2 cellular contexts compared by ENCODE assay signal in the genomic region with DNA sequence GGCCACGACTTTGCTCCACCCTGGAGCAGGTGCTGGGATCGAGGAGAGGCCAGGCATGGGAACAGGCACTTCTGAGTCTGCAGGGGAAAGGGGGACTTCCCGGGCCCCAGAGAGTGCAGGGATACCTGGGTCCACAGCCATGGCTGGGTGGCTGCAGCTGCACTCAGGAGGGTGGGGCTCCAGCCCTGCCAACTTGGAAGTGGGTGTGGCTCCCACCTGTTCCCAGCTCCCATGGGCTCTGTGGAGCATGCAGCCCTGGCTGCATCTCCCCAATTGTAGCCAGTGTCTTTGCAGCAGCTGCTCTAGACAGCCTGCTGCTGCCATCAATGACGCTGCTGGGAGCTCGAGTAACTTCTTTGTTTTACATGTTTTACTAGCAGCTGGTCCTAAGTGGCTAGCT.
TF ChIP-seq lines count a peak whose summit lies in the region.

No MANE protein-coding gene starts in this region.

TF ChIP-seq in HCT116, 20 proteins besides CTCF, POLR2A, EP300 and RAD21:
- TF ChIP-seq CEBPB (IDR thresholded peaks at IDR 0.05; ENCODE audit: low read depth) (no peak), YY1 (IDR thresholded peaks at IDR 0.05; ENCODE audit: extremely low read depth, insufficient replicate concordance, low read depth, low read length) (no peak), SP1 (IDR thresholded peaks at IDR 0.05; ENCODE audit: low read depth) (no peak), EZH2phosphoT487 (IDR thresholded peaks at IDR 0.05; ENCODE audit: borderline replicate concordance) (no peak), ZFX (IDR thresholded peaks at IDR 0.05) (no peak), SIN3A (IDR thresholded peaks at IDR 0.05; ENCODE audit: low read depth) (no peak), SRF (IDR thresholded peaks at IDR 0.05; ENCODE audit: low read depth) (no peak), JUND (IDR thresholded peaks at IDR 0.05) (no peak), MAX (IDR thresholded peaks at IDR 0.05) (no peak), EGR1 (IDR thresholded peaks at IDR 0.05; ENCODE audit: low read depth) (no peak), FOSL1 (IDR thresholded peaks at IDR 0.05; ENCODE audit: low read depth) (no peak), ZNF274 (IDR thresholded peaks at IDR 0.05; ENCODE audit: low read depth, low read length) (no peak), EZH2 (IDR thresholded peaks at IDR 0.05) (no peak), ELF1 (IDR thresholded peaks at IDR 0.05; ENCODE audit: borderline replicate concordance, low read depth) (no peak), CBX3 (IDR thresholded peaks at IDR 0.05; ENCODE audit: low read depth) (no peak)
- TF ChIP-seq, protein P1, sequence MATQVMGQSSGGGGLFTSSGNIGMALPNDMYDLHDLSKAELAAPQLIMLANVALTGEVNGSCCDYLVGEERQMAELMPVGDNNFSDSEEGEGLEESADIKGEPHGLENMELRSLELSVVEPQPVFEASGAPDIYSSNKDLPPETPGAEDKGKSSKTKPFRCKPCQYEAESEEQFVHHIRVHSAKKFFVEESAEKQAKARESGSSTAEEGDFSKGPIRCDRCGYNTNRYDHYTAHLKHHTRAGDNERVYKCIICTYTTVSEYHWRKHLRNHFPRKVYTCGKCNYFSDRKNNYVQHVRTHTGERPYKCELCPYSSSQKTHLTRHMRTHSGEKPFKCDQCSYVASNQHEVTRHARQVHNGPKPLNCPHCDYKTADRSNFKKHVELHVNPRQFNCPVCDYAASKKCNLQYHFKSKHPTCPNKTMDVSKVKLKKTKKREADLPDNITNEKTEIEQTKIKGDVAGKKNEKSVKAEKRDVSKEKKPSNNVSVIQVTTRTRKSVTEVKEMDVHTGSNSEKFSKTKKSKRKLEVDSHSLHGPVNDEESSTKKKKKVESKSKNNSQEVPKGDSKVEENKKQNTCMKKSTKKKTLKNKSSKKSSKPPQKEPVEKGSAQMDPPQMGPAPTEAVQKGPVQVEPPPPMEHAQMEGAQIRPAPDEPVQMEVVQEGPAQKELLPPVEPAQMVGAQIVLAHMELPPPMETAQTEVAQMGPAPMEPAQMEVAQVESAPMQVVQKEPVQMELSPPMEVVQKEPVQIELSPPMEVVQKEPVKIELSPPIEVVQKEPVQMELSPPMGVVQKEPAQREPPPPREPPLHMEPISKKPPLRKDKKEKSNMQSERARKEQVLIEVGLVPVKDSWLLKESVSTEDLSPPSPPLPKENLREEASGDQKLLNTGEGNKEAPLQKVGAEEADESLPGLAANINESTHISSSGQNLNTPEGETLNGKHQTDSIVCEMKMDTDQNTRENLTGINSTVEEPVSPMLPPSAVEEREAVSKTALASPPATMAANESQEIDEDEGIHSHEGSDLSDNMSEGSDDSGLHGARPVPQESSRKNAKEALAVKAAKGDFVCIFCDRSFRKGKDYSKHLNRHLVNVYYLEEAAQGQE (IDR thresholded peaks at IDR 0.05; ENCODE audit: low read depth) = no peak

TF ChIP-seq in K562, 482 proteins besides CTCF, POLR2A, EP300 and RAD21:
- no peak for TF ChIP-seq JUN (IDR thresholded peaks at IDR 0.05; ENCODE audit: borderline replicate concordance, low read depth, low read length)
- no peak for TF ChIP-seq JUN (CRISPR knock-in tag; IDR thresholded peaks at IDR 0.05; ENCODE audit: borderline replicate concordance)
- no peak for TF ChIP-seq EP400 (IDR thresholded peaks at IDR 0.05)
- TF ChIP-seq SRF (CRISPR knock-in tag; IDR thresholded peaks at IDR 0.05) = no peak
- TF ChIP-seq NFE2 (IDR thresholded peaks at IDR 0.05; ENCODE audit: low read depth) = no peak
- no peak for TF ChIP-seq PHF20 (IDR thresholded peaks at IDR 0.05; ENCODE audit: partially characterized antibody)
- TF ChIP-seq HSF4 (CRISPR knock-in tag; IDR thresholded peaks at IDR 0.05; ENCODE audit: borderline replicate concordance) = no peak
- no peak for TF ChIP-seq HBP1 (CRISPR knock-in tag; IDR thresholded peaks at IDR 0.05)
- TF ChIP-seq POU5F1 (IDR thresholded peaks at IDR 0.05; ENCODE audit: borderline replicate concordance, low read depth, low read length, partially characterized antibody) = no peak
- TF ChIP-seq, protein P1 (CRISPR knock-in tag; IDR thresholded peaks at IDR 0.05; ENCODE audit: low read depth) = no peak
- TF ChIP-seq ZNF311 (CRISPR knock-in tag; IDR thresholded peaks at IDR 0.05) = no peak
- no peak for TF ChIP-seq USF1 (CRISPR knock-in tag; IDR thresholded peaks at IDR 0.05)
- TF ChIP-seq ERF (CRISPR knock-in tag; IDR thresholded peaks at IDR 0.05) = no peak
- TF ChIP-seq ADNP (tag; IDR thresholded peaks at IDR 0.05) = no peak
